Comparison of ENCODE assay signal across 8 cellular contexts in the genomic region with DNA sequence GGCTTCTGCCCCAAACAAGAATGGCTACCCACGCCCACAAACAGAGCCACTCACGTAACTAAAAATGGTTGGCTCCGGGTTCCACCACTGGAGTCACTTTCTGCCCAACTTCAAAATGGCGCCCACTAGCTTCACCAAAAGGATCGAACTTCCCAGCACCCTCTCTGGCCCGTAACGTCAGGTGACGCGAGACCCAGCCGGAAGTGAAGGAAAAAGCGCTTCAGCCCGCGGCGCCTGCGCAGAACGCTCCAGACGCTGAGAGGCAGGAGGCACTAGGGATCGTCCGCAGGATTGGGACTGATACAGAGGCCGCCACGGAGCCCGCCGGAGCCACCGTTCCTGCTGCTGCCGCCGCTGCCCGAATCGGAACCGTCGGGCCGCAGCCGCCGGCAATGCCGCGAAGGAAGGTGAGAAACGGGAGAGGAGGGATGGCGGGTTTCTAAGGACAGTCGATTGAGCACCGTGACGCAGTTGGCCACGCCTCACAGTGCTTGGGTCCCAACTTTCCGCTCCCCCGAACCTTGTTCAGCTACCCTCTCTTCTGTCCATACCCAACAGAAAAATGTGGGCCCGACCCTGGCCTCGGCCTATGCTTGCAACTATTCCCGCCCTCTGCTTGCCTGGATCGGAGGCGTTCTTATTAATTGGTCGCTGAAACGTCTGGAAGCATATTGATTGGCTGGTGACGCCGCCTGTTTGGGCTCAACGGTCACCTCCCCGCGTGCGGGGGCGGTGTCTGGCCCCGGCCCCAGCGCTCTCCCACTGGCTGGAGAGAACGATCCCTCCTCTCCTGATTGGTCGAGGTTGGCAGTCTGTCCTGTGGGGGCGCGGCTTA. TPM values are rescaled to one million over a fixed set of nuclear protein-coding genes. Genes with fewer than 3 reads are reported as not detected.
DNase-seq lines count a peak whose midpoint lies in the region; ATAC-seq lines count a peak whose summit lies in the region.

A gene (plus strand): TSS at position 239 of the 835 bp plus-strand sequence. CDS start 154 bp downstream, at position 393.

- H3K27me3 Mint-ChIP-seq in IgD-negative memory B cell = no peaks in the 10 kb centered on the region

- peak; percentile 99 for DNase-seq in DMS 273 treated with DMSO at 0.1 percent for 48 hours (lab: John Stamatoyannopoulos, UW)
- peak; percentile 87 for DNase-seq in OCI-M2 (lab: John Stamatoyannopoulos, UW; ENCODE audit: unreplicated experiment)
- peak; percentile 94 for DNase-seq in activated T-cell treated with anti-CD3 and anti-CD28 coated beads for 4 hours
- DNase-seq in epidermal melanocyte (ENCODE audit: insufficient read length, low spot score) = peak; percentile 83
- DNase-seq in middle frontal gyrus (ENCODE audit: extremely low spot score, low spot score) = peak; percentile 99
- DNase-seq in stimulated activated CD8-positive, alpha-beta memory T cell treated with anti-CD3 and anti-CD28 coated beads, Interleukin-2, amount 100 ng/mL, for 48 hours (ENCODE audit: low read depth in 2 of 2) = peak; percentile 97 to 98

- H3K4me1 Mint-ChIP-seq in IgD-negative memory B cell = peaks cover 24 to 34% (median 25%) of the 10 kb centered on the region in 3 donors

- ATAC-seq in GM21529 (IDR thresholded peaks at IDR 0.05; ENCODE audit: unreplicated experiment) = peak; percentile 91

- peak within 1 kb of the TSS; percentile 90 to 100 (median 99) for H3K27ac Mint-ChIP-seq in IgD-negative memory B cell

- H3K36me3 Mint-ChIP-seq in IgD-negative memory B cell = peaks cover 3% of the 10 kb centered on the region

- H3K4me3 Mint-ChIP-seq in IgD-negative memory B cell = peak within 1 kb of the TSS; percentile 89 to 99 (median 96)

- peaks cover 0 to 2% (median 0%) of the 10 kb centered on the region in 3 donors for H3K9me3 Mint-ChIP-seq in IgD-negative memory B cell

RNA-seq across cellular contexts. Expression of the gene that starts here (rescaled TPM):
- polyA plus RNA-seq in IgD-negative memory B cell = 48.6 TPM

Comparison
In these comparisons a context has a peak if more than half of its experiments do, and no peak if none do; other contexts are left out.
1. Peak in every context shown above with its lines: DNase-seq and ATAC-seq.